In genomic region chr4:14087459-14087858, GRCh38 we compare ENCODE assay signal across 17 cellular contexts.
DNase-seq lines count a peak whose midpoint lies in the region; ATAC-seq, FAIRE-seq and TF ChIP-seq lines count a peak whose summit lies in the region.
"Had no signal": no experiment of that assay in that cellular context is flagged by ENCODE, and none has a peak within 500 bp of the region (broad histone marks: within the 10 kb centered on the region; RNA-seq: fewer than 3 reads in every experiment).

No MANE protein-coding gene starts in this region.

- intact Hi-C loops in testis (cut with DNase I; ENCODE audit: low total_unique reads), result no loop called here
- intact Hi-C loops in activated T-helper 1 cell treated with anti-CD3 and anti-CD28 coated beads, Interleukin-12 subunit alpha, Interleukin-12 subunit beta, Interleukin-2, Interleukin-4 antibody, amounts not matched to agents 30 ng/mL and 10 ng/mL and 1 ng/mL, durations not matched to agents 14 hours and 24 hours and 36 hours (cut with micrococcal nuclease), result no loop called here

- H3K27me3 ChIP-seq in gastroesophageal sphincter, result no peaks in the 10 kb centered on the region
- no peaks in the 10 kb centered on the region for H3K27me3 ChIP-seq in testis
- H3K27me3 ChIP-seq: thyroid gland had no signal

- TF ChIP-seq EP300 in gastroesophageal sphincter (IDR thresholded peaks at IDR 0.05), result no peak

- no peaks in the 10 kb centered on the region for H3K36me3 Mint-ChIP-seq in activated T-helper 1 cell treated with anti-CD3 and anti-CD28 coated beads, Interleukin-12 subunit alpha, Interleukin-12 subunit beta, Interleukin-2, Interleukin-4 antibody, amounts not matched to agents 30 ng/mL and 10 ng/mL and 1 ng/mL, durations not matched to agents 14 hours and 24 hours and 36 hours (ENCODE audit: low read depth)
- H3K36me3 Mint-ChIP-seq: activated naive CD8-positive, alpha-beta T cell; natural killer cell had no signal

- TF ChIP-seq POLR2A in gastroesophageal sphincter (IDR thresholded peaks at IDR 0.05) (no peak), testis (IDR thresholded peaks at IDR 0.05) (no peak)

- 79 to 81% methylated on average over 2 of the region's 2 CpGs for WGBS in gastroesophageal sphincter (ENCODE audit: low coverage in 1 of 2), 2 donors
- 91 to 100% methylated on average over 2 of the region's 2 CpGs for WGBS in testis, 2 donors

- H3K9me3 ChIP-seq in gastroesophageal sphincter (no peaks in the 10 kb centered on the region), testis (no peaks in the 10 kb centered on the region)
- H3K9me3 ChIP-seq: thyroid gland had no signal

- H3K27ac Mint-ChIP-seq in activated T-helper 1 cell treated with anti-CD3 and anti-CD28 coated beads, Interleukin-12 subunit alpha, Interleukin-12 subunit beta, Interleukin-2, Interleukin-4 antibody, amounts not matched to agents 30 ng/mL and 10 ng/mL and 1 ng/mL, durations not matched to agents 14 hours and 24 hours and 36 hours, result no peak overlapping the region
- H3K27ac Mint-ChIP-seq: activated naive CD8-positive, alpha-beta T cell; natural killer cell had no signal

- no peak overlapping the region for H3K4me3 Mint-ChIP-seq in activated T-helper 1 cell treated with anti-CD3 and anti-CD28 coated beads, Interleukin-12 subunit alpha, Interleukin-12 subunit beta, Interleukin-2, Interleukin-4 antibody, amounts not matched to agents 30 ng/mL and 10 ng/mL and 1 ng/mL, durations not matched to agents 14 hours and 24 hours and 36 hours
- H3K4me3 Mint-ChIP-seq: activated naive CD8-positive, alpha-beta T cell; natural killer cell had no signal

- no peak overlapping the region for H3K27ac ChIP-seq in gastroesophageal sphincter
- H3K27ac ChIP-seq in testis, result no peak overlapping the region
- H3K27ac ChIP-seq: thyroid gland had no signal

- H3K27me3 Mint-ChIP-seq in activated T-helper 1 cell treated with anti-CD3 and anti-CD28 coated beads, Interleukin-12 subunit alpha, Interleukin-12 subunit beta, Interleukin-2, Interleukin-4 antibody, amounts not matched to agents 30 ng/mL and 10 ng/mL and 1 ng/mL, durations not matched to agents 14 hours and 24 hours and 36 hours (ENCODE audit: insufficient read depth), result no peaks in the 10 kb centered on the region

- ATAC-seq in GM18519 (IDR thresholded peaks at IDR 0.05; ENCODE audit: low FRiP score, unreplicated experiment) (peak; percentile 91), GM21360 (IDR thresholded peaks at IDR 0.05; ENCODE audit: unreplicated experiment) (peak; percentile 81), HG02885 (IDR thresholded peaks at IDR 0.05; ENCODE audit: poor library complexity, unreplicated experiment) (peak; percentile 78), HG03565 (IDR thresholded peaks at IDR 0.05; ENCODE audit: unreplicated experiment) (peak; percentile 74), gastroesophageal sphincter (no peak)
- ATAC-seq: K562, natural killer cell had no signal

- no peak for FAIRE-seq in urothelium cell line (lab: Jason Lieb, UNC)
- FAIRE-seq: K562 had no signal

- H3K4me3 ChIP-seq in gastroesophageal sphincter (no peak overlapping the region), testis (no peak overlapping the region)
- H3K4me3 ChIP-seq: K562, thyroid gland had no signal

- TF ChIP-seq CTCF in gastroesophageal sphincter (IDR thresholded peaks at IDR 0.05), result no peak
- TF ChIP-seq CTCF in testis (IDR thresholded peaks at IDR 0.05), result no peak

- no peaks in the 10 kb centered on the region for H3K4me1 Mint-ChIP-seq in activated T-helper 1 cell treated with anti-CD3 and anti-CD28 coated beads, Interleukin-12 subunit alpha, Interleukin-12 subunit beta, Interleukin-2, Interleukin-4 antibody, amounts not matched to agents 30 ng/mL and 10 ng/mL and 1 ng/mL, durations not matched to agents 14 hours and 24 hours and 36 hours (ENCODE audit: low read depth)
- H3K4me1 Mint-ChIP-seq: natural killer cell had no signal

- H3K4me1 ChIP-seq in gastroesophageal sphincter (no peaks in the 10 kb centered on the region), testis (no peaks in the 10 kb centered on the region)
- H3K4me1 ChIP-seq: thyroid gland had no signal

- H3K36me3 ChIP-seq in gastroesophageal sphincter (no peaks in the 10 kb centered on the region), testis (ENCODE audit: low read depth, missing control alignments) (no peaks in the 10 kb centered on the region)
- H3K36me3 ChIP-seq: thyroid gland had no signal

- peaks cover 4% of the 10 kb centered on the region for H3K9me3 Mint-ChIP-seq in activated T-helper 1 cell treated with anti-CD3 and anti-CD28 coated beads, Interleukin-12 subunit alpha, Interleukin-12 subunit beta, Interleukin-2, Interleukin-4 antibody, amounts not matched to agents 30 ng/mL and 10 ng/mL and 1 ng/mL, durations not matched to agents 14 hours and 24 hours and 36 hours

- no peak for DNase-seq in testis
- no peak for DNase-seq in urothelium cell line (ENCODE audit: low spot score)
- DNase-seq in activated T-helper 1 cell treated with anti-CD3 and anti-CD28 coated beads, Interleukin-12 subunit alpha, Interleukin-12 subunit beta, Interleukin-2, Interleukin-4 antibody, amounts not matched to agents 30 ng/mL and 10 ng/mL and 1 ng/mL, durations not matched to agents 14 hours and 24 hours and 36 hours (ENCODE audit: low spot score), result no peak
- DNase-seq: activated CD4-positive, CD25-positive, alpha-beta regulatory T cell; activated CD8-positive, alpha-beta memory T cell treated with anti-CD3 and anti-CD28 coated beads, Interleukin-2, amount 50 U/mL, for 4 hours; DMS 273 treated with DMSO at 0.1 percent for 48 hours; effector CD8-positive, alpha-beta T cell; natural killer cell; NCI-H1417; thyroid gland had no signal
